Comparison of ENCODE assay signal across 24 cellular contexts in genomic region chr1:205028954-205029353, GRCh38. TPM values are rescaled to one million over a fixed set of nuclear protein-coding genes. Genes with fewer than 3 reads are reported as not detected.
A peak's percentile ranks its signal among the peaks of the same experiment; 100 is the strongest.
DNase-seq lines count a peak whose midpoint lies in the region; TF ChIP-seq lines count a peak whose summit lies in the region.
"Had no signal": no experiment of that assay in that cellular context is flagged by ENCODE, and none has a peak within 500 bp of the region (broad histone marks: within the 10 kb centered on the region; RNA-seq: fewer than 3 reads in every experiment).

No MANE protein-coding gene starts in this region.

- TF ChIP-seq CTCF in H9 (conservative IDR thresholded peaks at IDR 0.05) (peak; percentile 35; the same call in 1 of the 3 replicates), endodermal cell (conservative IDR thresholded peaks at IDR 0.05) (peak; percentile 58), BE2C (IDR thresholded peaks at IDR 0.05; ENCODE audit: low read depth, low read length) (no peak), endothelial cell (IDR thresholded peaks at IDR 0.05; ENCODE audit: unreplicated experiment) (no peak)

- H3K9me3 Mint-ChIP-seq in H9 (no peaks in the 10 kb centered on the region; a peak in 2 of 5 replicates), endodermal cell (no peaks in the 10 kb centered on the region), endothelial cell (ENCODE audit: unreplicated experiment) (no peaks in the 10 kb centered on the region)
- H3K9me3 Mint-ChIP-seq: CD4-positive, alpha-beta T cell had no signal

- H3K4ac ChIP-seq in H9 (ENCODE audit: low read depth, low read length): no peak overlapping the region

- no peaks in the 10 kb centered on the region for H4K20me1 ChIP-seq in H9 (ENCODE audit: control insufficient read depth, insufficient read depth, insufficient read length)
- H4K20me1 ChIP-seq: BLaER1 had no signal

- H2BK5ac ChIP-seq in H9 (ENCODE audit: insufficient read length, low read length): no peak overlapping the region

- H3T11ph ChIP-seq in H9 (ENCODE audit: low read length): no peak overlapping the region

- H3K36me3 ChIP-seq in endodermal cell (ENCODE audit: control insufficient read depth, insufficient read depth, low read length) (no peaks in the 10 kb centered on the region), BE2C (no peaks in the 10 kb centered on the region)
- H3K36me3 ChIP-seq: BLaER1 had no signal

- H3K23ac ChIP-seq in H9 (ENCODE audit: insufficient read length, low read depth, low read length): no peak overlapping the region

- H3K4me2 ChIP-seq in H9 (ENCODE audit: insufficient read depth, insufficient read length, low read length): no peak overlapping the region
- H3K4me2 ChIP-seq: BLaER1 had no signal

- DNase-seq in H9 (no peak), NCI-H82 treated with DMSO at 0.1 percent for 48 hours (lab: John Stamatoyannopoulos, UW; ENCODE audit: unreplicated experiment) (peak; percentile 92), endodermal cell (no peak), retina (peak; percentile 32), BE2C (no peak), endothelial cell (ENCODE audit: low spot score) (no peak)
- DNase-seq in activated CD4-positive, CD25-positive, alpha-beta regulatory T cell (lab: John Stamatoyannopoulos, UW): no peak
- DNase-seq: CD4-positive, alpha-beta T cell; COR-L47; HCEC 1CT; KG1; NCI-H1092; NCI-H1436; NCI-H187 treated with DMSO at 0.1 percent for 48 hours; NCI-H2227 treated with DMSO at 0.1 percent for 48 hours; NCI-H510A; NCI-H774; PC-3; Right ventricle myocardium superior; SW 1271 had no signal

- no peaks in the 10 kb centered on the region for H3K79me2 ChIP-seq in H9 (ENCODE audit: insufficient read depth, low read length)

- no peak overlapping the region for H2AFZ ChIP-seq in H9 (ENCODE audit: low read length)

- no peak overlapping the region for H3K18ac ChIP-seq in H9 (ENCODE audit: insufficient read length, low read depth, low read length)

- H3K9ac ChIP-seq in H9 (ENCODE audit: extremely low read depth, insufficient read length, low read length) (no peak overlapping the region), endodermal cell (ENCODE audit: extremely low read depth, low read length, poor library complexity, severe bottlenecking) (no peak overlapping the region)
- H3K9ac ChIP-seq: BLaER1 had no signal

- H3K27ac Mint-ChIP-seq in H9 (no peak overlapping the region), endodermal cell (no peak overlapping the region), endothelial cell (ENCODE audit: unreplicated experiment) (no peak overlapping the region)
- H3K27ac Mint-ChIP-seq: CD4-positive, alpha-beta T cell had no signal

- H2AK5ac ChIP-seq in H9 (ENCODE audit: insufficient read length, low read length): no peak overlapping the region

- H4K5ac ChIP-seq in H9 (ENCODE audit: insufficient read length, low read depth, low read length): no peak overlapping the region

- no peak overlapping the region for H3K56ac ChIP-seq in H9 (ENCODE audit: insufficient read length, low read depth, low read length)

- H2BK120ac ChIP-seq in H9 (ENCODE audit: low read depth, low read length, poor library complexity, severe bottlenecking): no peak overlapping the region

- H3K4me3 Mint-ChIP-seq in H9 (no peak overlapping the region), endodermal cell (no peak overlapping the region), endothelial cell (ENCODE audit: unreplicated experiment) (no peak overlapping the region)
- H3K4me3 Mint-ChIP-seq: CD4-positive, alpha-beta T cell had no signal

- H3K27me3 ChIP-seq in H9 (ENCODE audit: insufficient read depth, low read length): no peaks in the 10 kb centered on the region
- H3K27me3 ChIP-seq in endodermal cell (ENCODE audit: control insufficient read depth, insufficient read depth, low read length, poor library complexity, severe bottlenecking): peaks cover 12% of the 10 kb centered on the region
- H3K27me3 ChIP-seq in BE2C: no peaks in the 10 kb centered on the region; the same call in 1 of the 2 replicates

- H3K4me3 ChIP-seq in endodermal cell (ENCODE audit: low read length) (no peak overlapping the region), BE2C (ENCODE audit: low read depth, low read length) (no peak overlapping the region)
- H3K4me3 ChIP-seq: BLaER1, SK-N-MC had no signal

- H3K27me3 Mint-ChIP-seq in H9 (ENCODE audit: low read depth) (peaks cover 28% of the 10 kb centered on the region), endodermal cell (ENCODE audit: insufficient read depth) (peaks cover 17% of the 10 kb centered on the region), endothelial cell (ENCODE audit: unreplicated experiment) (peaks cover 2% of the 10 kb centered on the region)

- H3K4me1 ChIP-seq in H9 (ENCODE audit: insufficient read depth, low read length) (no peaks in the 10 kb centered on the region; the same call in 1 of the 2 replicates), endodermal cell (ENCODE audit: control insufficient read depth, insufficient read depth, low read length) (peaks cover 10% of the 10 kb centered on the region), BE2C (no peaks in the 10 kb centered on the region)

- WGBS in H9 (ENCODE audit: extremely low coverage, insufficient read length, low lambda C conversion rate): no CpG with 5 or more reads among the region's 5 CpGs
- 69 to 70% methylated on average over 5 of the region's 5 CpGs for WGBS in endodermal cell (ENCODE audit: insufficient coverage in 1 of 2, insufficient read length in 1 of 2), 2 experiments

- H3K9me3 ChIP-seq in H9 (ENCODE audit: control insufficient read depth, low read depth, low read length) (no peaks in the 10 kb centered on the region), endodermal cell (ENCODE audit: control insufficient read depth, low read length) (no peaks in the 10 kb centered on the region), BE2C (no peaks in the 10 kb centered on the region)
- H3K9me3 ChIP-seq: BLaER1 had no signal

- no peak overlapping the region for H2BK12ac ChIP-seq in H9 (ENCODE audit: insufficient read length, low read depth, low read length)

- H4K8ac ChIP-seq in H9 (replicated peaks; ENCODE audit: insufficient read length, low read depth, low read length): no peak overlapping the region

- no peak overlapping the region for H3K14ac ChIP-seq in H9 (ENCODE audit: insufficient read depth, low read length)

- no peaks in the 10 kb centered on the region for H3K23me2 ChIP-seq in H9 (ENCODE audit: insufficient read length, low read depth, low read length, poor library complexity, severe bottlenecking)

- H2BK15ac ChIP-seq in H9 (ENCODE audit: low read depth, low read length): no peak overlapping the region

- no peaks in the 10 kb centered on the region for H3K36me3 Mint-ChIP-seq in H9 (ENCODE audit: insufficient read depth in 1 of 3, low read depth in 3 of 3)
- H3K36me3 Mint-ChIP-seq in endodermal cell (ENCODE audit: low read depth): no peaks in the 10 kb centered on the region
- H3K36me3 Mint-ChIP-seq in endothelial cell (ENCODE audit: low read depth, unreplicated experiment): no peaks in the 10 kb centered on the region

- H3K79me1 ChIP-seq in H9 (ENCODE audit: insufficient read depth, low read depth, low read length, poor library complexity, severe bottlenecking): no peaks in the 10 kb centered on the region

- H2BK20ac ChIP-seq in H9 (ENCODE audit: low read depth, low read length, poor library complexity, severe bottlenecking): no peak overlapping the region

- H4K91ac ChIP-seq in H9 (ENCODE audit: insufficient read length, low read depth, low read length): no peak overlapping the region

- peaks cover 25 to 66% of the 10 kb centered on the region in 2 experiments for H3K4me1 Mint-ChIP-seq in H9
- peaks cover 30% of the 10 kb centered on the region for H3K4me1 Mint-ChIP-seq in endodermal cell
- H3K4me1 Mint-ChIP-seq in endothelial cell (ENCODE audit: unreplicated experiment): no peaks in the 10 kb centered on the region

- no peak overlapping the region for H3K27ac ChIP-seq in H9 (ENCODE audit: insufficient read length, low read depth, low read length)
- no peak overlapping the region for H3K27ac ChIP-seq in endodermal cell (ENCODE audit: low read depth, low read length)
- H3K27ac ChIP-seq: BLaER1, SK-N-MC had no signal

RNA-seq across cellular contexts. Expression of gene CNTN2, which starts 14.1 kb away (rescaled TPM):
- 0.42 and 0.88 TPM in 2 replicates for total RNA-seq in H9 (2021)
- under 1 TPM in 1 of 2 donors, not detected in 1; 0.13 TPM for total RNA-seq in endodermal cell
- 91.1 TPM for polyA plus RNA-seq in endodermal cell (2013, experiment 1 of 2)
- 76.3 TPM for polyA plus RNA-seq in endodermal cell (2013, experiment 2 of 2)
- polyA plus RNA-seq in BE2C (2012; ENCODE audit: insufficient read depth, insufficient read length, low read depth): 1.0 TPM
- 0.10 TPM for total RNA-seq in endothelial cell (ENCODE audit: unreplicated experiment)
- total RNA-seq: CD4-positive, alpha-beta T cell; HT1080; RPMI7951 had no signal

RNA-seq across cellular contexts. Expression of gene TMEM81, which starts 55.3 kb away (rescaled TPM):
- 2.8 and 3.0 TPM in 2 replicates for total RNA-seq in H9 (2021)
- 1 to 10 TPM; 4.9 to 6.2 TPM for total RNA-seq in endodermal cell
- 3.2 TPM for polyA plus RNA-seq in endodermal cell (2013, experiment 1 of 2)
- polyA plus RNA-seq in endodermal cell (2013, experiment 2 of 2): 3.1 TPM
- 28.0 TPM for polyA plus RNA-seq in BE2C (2012; ENCODE audit: insufficient read depth, insufficient read length, low read depth)
- 3.7 TPM for total RNA-seq in endothelial cell (ENCODE audit: unreplicated experiment)

Comparison
In these comparisons a context has a peak if more than half of its experiments do, and no peak if none do; other contexts are left out.
1. DNase-seq: peak in NCI-H82 treated with DMSO at 0.1 percent for 48 hours (single experiment) and retina (single experiment); none in H9 (single experiment), endodermal cell (single experiment), activated CD4-positive, CD25-positive, alpha-beta regulatory T cell (0 of 4), BE2C (single experiment) and endothelial cell (single experiment).
2. CTCF ChIP-seq: peak in H9 (single experiment) and endodermal cell (single experiment); none in BE2C (single experiment) and endothelial cell (single experiment).